In the genomic region with DNA sequence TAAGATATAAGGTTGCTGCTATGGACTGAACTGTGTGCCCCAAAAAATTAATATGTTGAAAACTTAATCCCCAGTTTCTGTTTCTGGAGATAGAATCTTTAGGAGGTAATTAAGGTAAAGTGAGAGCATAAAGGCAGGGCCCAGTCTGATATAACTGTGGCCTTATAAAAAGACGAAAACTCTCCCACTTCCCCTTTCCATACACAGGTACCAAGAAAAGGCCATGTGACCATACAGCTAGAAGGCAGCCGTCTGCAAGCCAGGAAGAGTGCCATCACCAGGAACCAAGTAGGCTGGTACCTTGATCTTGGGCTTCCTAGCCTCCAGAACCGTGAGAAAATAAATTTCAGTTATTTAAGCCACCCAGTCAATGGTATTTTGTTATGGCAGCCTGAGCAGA, we compare ENCODE assay signal across 11 cellular contexts.
"Had no signal": no experiment of that assay in that cellular context is flagged by ENCODE, and none has a peak within 500 bp of the region (broad histone marks: within the 10 kb centered on the region; RNA-seq: fewer than 3 reads in every experiment).

No MANE protein-coding gene starts in this region.

- H3K27ac ChIP-seq: GM23248, KMS-11 had no signal

- DNase-seq: GM23248, GOT3, H7, HFFc6, IMR-90, Kasumi-1 had no signal

- H2AFZ ChIP-seq: GM23248 had no signal

- H3K4me3 ChIP-seq: GM23248, HAP-1, K562 had no signal

- H3K9ac ChIP-seq: GM23248, KMS-11 had no signal

- ATAC-seq: HCT116, K562 had no signal

- FAIRE-seq: HTR-8/SVneo, K562 had no signal

- H3K9me3 ChIP-seq: HAP-1 had no signal

- H3K36me3 ChIP-seq: HAP-1 had no signal

- H3K4me1 ChIP-seq: HAP-1 had no signal

- H3K4me2 ChIP-seq: KMS-11 had no signal
